ENCODE assay signal across 17 cellular contexts in the genomic region with DNA sequence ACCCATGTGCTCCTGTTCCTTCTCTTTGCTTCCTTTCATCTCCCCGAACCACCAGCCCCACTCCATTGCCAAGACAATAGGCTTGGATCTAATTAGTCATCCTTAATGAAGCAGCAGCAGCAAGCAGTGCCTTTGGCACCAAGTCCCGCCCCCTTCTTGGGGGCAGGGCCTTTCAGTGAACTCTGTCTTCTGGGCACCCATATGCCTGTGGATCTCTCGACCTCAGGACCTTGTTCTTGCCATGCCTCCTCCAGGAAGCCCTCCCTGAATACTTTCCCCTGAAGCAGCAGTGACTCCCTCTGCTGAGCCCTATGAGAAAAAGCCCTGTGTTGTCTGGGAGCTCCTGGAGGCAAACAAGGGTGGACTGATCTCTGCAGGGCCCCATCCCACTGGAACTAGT. TPM values are rescaled to one million over a fixed set of nuclear protein-coding genes. Genes with fewer than 3 reads are reported as not detected.
DNase-seq lines count a peak whose midpoint lies in the region; ATAC-seq, FAIRE-seq and TF ChIP-seq lines count a peak whose summit lies in the region.
"Had no signal": no experiment of that assay in that cellular context is flagged by ENCODE, and none has a peak within 500 bp of the region (broad histone marks: within the 10 kb centered on the region; RNA-seq: fewer than 3 reads in every experiment).

No MANE protein-coding gene starts in this region.

- DNase-seq in A549 (ENCODE audit: low read depth in 1 of 2, low spot score in 1 of 2) (no peak), RPMI8226 (peak; percentile 50), kidney tubule cell (ENCODE audit: low spot score) (peak; percentile 9), HPDE6-E6E7 (ENCODE audit: extremely low spot score) (no peak)
- DNase-seq: CD4-positive, alpha-beta T cell; DMS79; GDM1; GOT3; NCI-H1092 treated with DMSO at 0.1 percent for 48 hours; NCI-H1694; SIG-M5 had no signal

- 64% methylated on average over 3 of the region's 3 CpGs for WGBS in A549 (ENCODE audit: missing lambda C conversion rate)

- no peak overlapping the region for H3K27ac ChIP-seq in A549
- no peak overlapping the region for H3K27ac ChIP-seq in HEK293 (ENCODE audit: extremely low read depth, low read depth, low read length)

- H3K4me3 ChIP-seq in A549 (no peak overlapping the region), HEK293 (ENCODE audit: low read depth, low read length) (no peak overlapping the region)

- no peak for ATAC-seq in A549
- ATAC-seq in GM18867 (IDR thresholded peaks at IDR 0.05; ENCODE audit: unreplicated experiment), result no peak
- no peak for ATAC-seq in HG03196 (IDR thresholded peaks at IDR 0.05; ENCODE audit: unreplicated experiment)
- no peak for ATAC-seq in GM19455 (IDR thresholded peaks at IDR 0.05; ENCODE audit: unreplicated experiment)
- ATAC-seq: Panc1 had no signal

- no peak for FAIRE-seq in A549 (lab: Jason Lieb, UNC)

- CTCF ChIA-PET in A549 (lab: Yijun Ruan, JAX), result interaction anchor here (0.7 to 10.6 kb wide), 3 partner anchors 16 to 204 kb away, joined by 3 to 527 read pairs (median 257); partner anchors contain the start of gene ARHGEF17
- CTCF ChIA-PET in HEK293 (lab: Yijun Ruan, JAX), result interaction anchor here (0.7 to 4.6 kb wide), 6 partner anchors 11 to 286 kb away, joined by 3 to 37 read pairs (median 4); no protein-coding TSS in a partner anchor

- peaks cover 7% of the 10 kb centered on the region for H3K4me1 ChIP-seq in A549
- H3K4me1 ChIP-seq in HEK293 (ENCODE audit: control insufficient read depth, insufficient read depth, low read length), result 0 out of 2 replicates have a peak, but pooled peaks cover under 1% of the 10 kb centered on the region

- no peak for TF ChIP-seq RAD21 in A549 (conservative IDR thresholded peaks at IDR 0.05 in 1 of 2, IDR thresholded peaks at IDR 0.05 in 1 of 2)

- POLR2A ChIA-PET in A549 (lab: Yijun Ruan, JAX), result no interaction called here
- POLR2A ChIA-PET in HEK293 (lab: Yijun Ruan, JAX), result interaction anchor here (0.5 kb wide), 1 partner anchor 220 kb away, joined by 4 read pairs; no protein-coding TSS in a partner anchor

- TF ChIP-seq EP300 in A549 (IDR thresholded peaks at IDR 0.05), result no peak

- no peak for TF ChIP-seq POLR2A in A549 (IDR thresholded peaks at IDR 0.05; ENCODE audit: low read length)

- no peak overlapping the region for H3K4me2 ChIP-seq in A549

- no peaks in the 10 kb centered on the region for H3K9me3 ChIP-seq in A549
- no peaks in the 10 kb centered on the region for H3K9me3 ChIP-seq in HEK293 (ENCODE audit: control insufficient read depth, insufficient read depth, low read depth, low read length)

- TF ChIP-seq CTCF in A549 (IDR thresholded peaks at IDR 0.05) (no peak), HEK293 (tag by site-specific recombination; IDR thresholded peaks at IDR 0.05) (no peak)

- no peaks in the 10 kb centered on the region for H3K36me3 ChIP-seq in HEK293 (ENCODE audit: control insufficient read depth in 2 of 2, insufficient read depth in 1 of 2, low read length in 2 of 2)

TF ChIP-seq in A549, 52 proteins besides CTCF, POLR2A, EP300 and RAD21:
- TF ChIP-seq ELK1 (IDR thresholded peaks at IDR 0.05; ENCODE audit: low read depth, low read length) (no peak), PHF8 (IDR thresholded peaks at IDR 0.05; ENCODE audit: borderline replicate concordance, low read depth) (no peak), ZFP36 (IDR thresholded peaks at IDR 0.05; ENCODE audit: borderline replicate concordance, partially characterized antibody) (peak; percentile 96), FOXS1 (CRISPR knock-in tag; IDR thresholded peaks at IDR 0.05) (no peak), JUNB (IDR thresholded peaks at IDR 0.05) (no peak), BHLHE40 (IDR thresholded peaks at IDR 0.05; ENCODE audit: low read depth, low read length) (no peak)
- TF ChIP-seq, protein P1, sequence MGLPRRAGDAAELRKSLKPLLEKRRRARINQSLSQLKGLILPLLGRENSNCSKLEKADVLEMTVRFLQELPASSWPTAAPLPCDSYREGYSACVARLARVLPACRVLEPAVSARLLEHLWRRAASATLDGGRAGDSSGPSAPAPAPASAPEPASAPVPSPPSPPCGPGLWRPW (IDR thresholded peaks at IDR 0.05), result no peak
TF ChIP-seq in A549: peak in this region for 1.

TF ChIP-seq in HEK293, 187 proteins besides CTCF, POLR2A, EP300 and RAD21:
- TF ChIP-seq MZF1 (tag by site-specific recombination; IDR thresholded peaks at IDR 0.05; ENCODE audit: borderline replicate concordance) (no peak), ZNF623 (tag by site-specific recombination; IDR thresholded peaks at IDR 0.05) (peak; percentile 37; the same call in 1 of the 2 replicates), TRIM28 (IDR thresholded peaks at IDR 0.05; ENCODE audit: borderline replicate concordance, low read length) (no peak), ZFP3 (tag by site-specific recombination; IDR thresholded peaks at IDR 0.05; ENCODE audit: low read depth) (no peak)

RNA-seq across cellular contexts. Expression of gene ARHGEF17, which starts 32.1 kb away (rescaled TPM):
- polyA plus RNA-seq in A549 (2011; rRNA removed), result 7.0 and 11.0 TPM in 2 replicates
- polyA plus RNA-seq in A549 (2012; cell fraction: cytosol; rRNA removed), result 15.3 and 21.1 TPM in 2 replicates
- 105 and 156 TPM in 2 replicates for polyA plus RNA-seq in A549 (2012; cell fraction: nucleus; rRNA removed)
- 16.2 to 19.2 TPM (median 16.9 TPM) in 3 replicates for polyA plus RNA-seq in A549 (2017; fragmentation: RNase III; extraction: RNeasy Plus Mini Kit Qiagen cat#74134 plus additional on column Dnase treatment)
- 12.0 and 17.3 TPM in 2 replicates for polyA minus RNA-seq in A549 (2011; rRNA and poly(A)+ RNA removed)
- polyA plus RNA-seq: IgD-negative memory B cell had no signal

RNA-seq across cellular contexts. Expression of gene RELT, which starts 36.0 kb away (rescaled TPM):
- polyA plus RNA-seq in A549 (2011; rRNA removed) (2.9 TPM in 2 replicates), A549 (2017; fragmentation: RNase III; extraction: RNeasy Plus Mini Kit Qiagen cat#74134 plus additional on column Dnase treatment) (5.1 to 6.3 TPM (median 5.2 TPM) in 3 replicates)
- polyA plus RNA-seq in A549 (2012; cell fraction: cytosol; rRNA removed), result 7.0 and 8.7 TPM in 2 replicates
- 35.5 and 39.3 TPM in 2 replicates for polyA plus RNA-seq in A549 (2012; cell fraction: nucleus; rRNA removed)
- 3.7 and 4.5 TPM in 2 replicates for polyA minus RNA-seq in A549 (2011; rRNA and poly(A)+ RNA removed)

Comparison
In these comparisons a context has a peak if more than half of its experiments do, and no peak if none do; other contexts are left out.
1. DNase-seq: peak in RPMI8226 (single experiment) and kidney tubule cell (single experiment); none in A549 (0 of 2) and HPDE6-E6E7 (single experiment).